In the genomic region with DNA sequence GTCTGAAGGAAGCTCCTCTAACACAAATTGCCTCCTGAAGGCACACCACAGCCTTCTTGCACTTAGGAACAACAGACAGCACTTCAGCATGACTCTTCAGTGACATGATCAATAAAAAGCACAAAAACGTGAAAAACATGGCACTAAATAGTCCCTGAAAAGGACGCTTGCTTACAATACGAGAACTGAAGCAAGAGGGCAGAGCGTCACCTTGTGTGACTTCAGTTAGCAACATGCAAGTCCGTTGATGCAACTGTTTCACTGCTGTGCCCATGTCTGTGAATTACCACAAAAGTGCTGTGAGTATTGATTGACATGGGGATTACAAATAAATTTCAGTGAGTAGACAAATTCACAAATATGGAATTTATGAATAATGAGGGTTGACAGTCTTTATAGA, we compare ENCODE assay signal across 1 cellular context.
TF ChIP-seq lines count a peak whose summit lies in the region.

No MANE protein-coding gene starts in this region.

TF ChIP-seq in HepG2, 621 proteins besides CTCF, POLR2A, EP300 and RAD21 (continued from another document):
- TF ChIP-seq PITX1 (CRISPR knock-in tag; IDR thresholded peaks at IDR 0.05): no peak
- no peak for TF ChIP-seq ONECUT2 (CRISPR knock-in tag; IDR thresholded peaks at IDR 0.05)
- no peak for TF ChIP-seq IRX3 (CRISPR knock-in tag; IDR thresholded peaks at IDR 0.05; ENCODE audit: borderline replicate concordance, low read depth)
